21 cellular contexts compared by ENCODE assay signal in genomic region chr20:51587145-51587544, GRCh38.
"Had no signal": no experiment of that assay in that cellular context is flagged by ENCODE, and none has a peak within 500 bp of the region (broad histone marks: within the 10 kb centered on the region; RNA-seq: fewer than 3 reads in every experiment).

No MANE protein-coding gene starts in this region.

- ATAC-seq: gastrocnemius medialis; heart left ventricle; left lobe of liver; mucosa of descending colon; stimulated activated naive B cell treated with anti-CD40 and anti-IgM and Interleukin-4, amounts not matched to agents 10 μg/mL and 1 μg/mL and 100 μg/mL, for 72 hours; upper lobe of right lung had no signal

- H3K27ac ChIP-seq: dorsolateral prefrontal cortex, gastrocnemius medialis, heart left ventricle, hepatocyte, neural progenitor cell, parathyroid adenoma, right atrium auricular region, sigmoid colon, spleen, thoracic aorta, tibial nerve, upper lobe of right lung, uterus had no signal

- FAIRE-seq: kidney had no signal

- DNase-seq: cortex of kidney; dorsolateral prefrontal cortex; effector CD4-positive, alpha-beta T cell; gastrocnemius medialis; heart left ventricle; kidney; mucosa of descending colon; naive B cell; sigmoid colon; spleen; stimulated activated naive B cell treated with anti-CD40 and anti-IgM and Interleukin-4, amounts not matched to agents 10 μg/mL and 1 μg/mL and 100 μg/mL, for 72 hours; upper lobe of right lung; uterus had no signal

- H3K27me3 ChIP-seq: dorsolateral prefrontal cortex, gastrocnemius medialis, heart left ventricle, hepatocyte, neural progenitor cell, right atrium auricular region, sigmoid colon, spleen, tibial nerve, upper lobe of right lung, uterus had no signal

- H3K9ac ChIP-seq: neural progenitor cell, parathyroid adenoma had no signal

- H2AFZ ChIP-seq: hepatocyte, neural progenitor cell, parathyroid adenoma had no signal

- H3K4me3 ChIP-seq: dorsolateral prefrontal cortex, gastrocnemius medialis, heart left ventricle, hepatocyte, lung, mucosa of descending colon, neural progenitor cell, right atrium auricular region, sigmoid colon, spleen, thoracic aorta, tibial nerve, upper lobe of right lung, uterus had no signal

- H3K36me3 ChIP-seq: gastrocnemius medialis, heart left ventricle, neural progenitor cell, right atrium auricular region, sigmoid colon, spleen, thoracic aorta, tibial nerve, upper lobe of right lung, uterus had no signal

- H3K79me2 ChIP-seq: hepatocyte, parathyroid adenoma had no signal

- H3K4me2 ChIP-seq: hepatocyte, neural progenitor cell had no signal

- H3K9me3 ChIP-seq: gastrocnemius medialis, heart left ventricle, mucosa of descending colon, right atrium auricular region, sigmoid colon, spleen, thoracic aorta, tibial nerve, upper lobe of right lung, uterus had no signal
